Comparison of ENCODE assay signal across 22 cellular contexts in the genomic region with DNA sequence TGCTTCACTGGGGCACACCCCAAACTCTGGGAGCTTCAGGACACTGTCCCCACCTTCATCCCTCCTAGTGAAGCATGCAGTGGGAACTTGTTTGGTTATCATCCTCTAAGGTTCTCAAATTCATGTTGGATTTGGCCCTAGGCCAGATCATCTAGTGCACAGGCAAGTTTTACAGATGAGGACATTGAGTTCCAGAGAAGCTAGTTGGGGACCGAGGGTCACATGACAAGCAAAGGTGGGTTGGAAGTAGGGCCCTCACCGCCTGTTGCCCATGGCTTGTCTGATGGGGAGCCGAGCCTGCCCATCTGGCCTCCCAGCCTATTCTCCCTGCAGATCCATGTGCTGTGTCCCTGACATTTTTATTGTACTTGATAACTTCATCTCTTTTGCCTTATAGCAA. TPM values are rescaled to one million over a fixed set of nuclear protein-coding genes. Genes with fewer than 3 reads are reported as not detected.
A peak's percentile ranks its signal among the peaks of the same experiment; 100 is the strongest.
DNase-seq lines count a peak whose midpoint lies in the region; ATAC-seq and TF ChIP-seq lines count a peak whose summit lies in the region.
"Had no signal": no experiment of that assay in that cellular context is flagged by ENCODE, and none has a peak within 500 bp of the region (broad histone marks: within the 10 kb centered on the region; RNA-seq: fewer than 3 reads in every experiment).

No MANE protein-coding gene starts in this region.

- peaks cover 29% of the 10 kb centered on the region for H3K4me1 Mint-ChIP-seq in osteocyte (ENCODE audit: unreplicated experiment)
- H3K4me1 Mint-ChIP-seq in CD8-positive, alpha-beta T cell (ENCODE audit: low read depth): peaks cover 32% of the 10 kb centered on the region

- H2BK12ac ChIP-seq in trophoblast cell (ENCODE audit: low read length): no peak overlapping the region

- no peak overlapping the region for H4K91ac ChIP-seq in trophoblast cell (ENCODE audit: low read depth, low read length)

- H3K9me3 Mint-ChIP-seq in osteocyte (ENCODE audit: unreplicated experiment): no peaks in the 10 kb centered on the region
- no peaks in the 10 kb centered on the region for H3K9me3 Mint-ChIP-seq in CD8-positive, alpha-beta T cell
- H3K9me3 Mint-ChIP-seq: stimulated activated naive CD8-positive, alpha-beta T cell treated with anti-CD3 and anti-CD28 coated beads, Interleukin-15, amount 100 ng/mL, for 72 hours had no signal

- H3K9ac ChIP-seq in trophoblast cell (ENCODE audit: low read length): no peak overlapping the region
- H3K9ac ChIP-seq: KMS-11 had no signal

- no peak overlapping the region for H2BK5ac ChIP-seq in trophoblast cell (ENCODE audit: low read depth, low read length, poor library complexity)

- H3K4me1 ChIP-seq in HEK293 (ENCODE audit: control insufficient read depth, insufficient read depth, low read length) (peaks cover 18% of the 10 kb centered on the region), body of pancreas (peaks cover 27% of the 10 kb centered on the region), trophoblast cell (ENCODE audit: control insufficient read depth in 1 of 2, insufficient read depth in 2 of 2, low read length in 2 of 2) (peaks cover 7 to 13% of the 10 kb centered on the region in 2 experiments)
- peaks cover 15% of the 10 kb centered on the region for H3K4me1 ChIP-seq in CD8-positive, alpha-beta T cell (ENCODE audit: insufficient read depth, low read length)

- WGBS in body of pancreas, 2 donors: 70 to 74% methylated on average over 3 of the region's 3 CpGs
- WGBS in trophoblast cell (ENCODE audit: extremely low coverage, insufficient coverage, insufficient read length): no CpG with 5 or more reads among the region's 3 CpGs

- H4K12ac ChIP-seq in trophoblast cell (ENCODE audit: low read depth, low read length): no peak overlapping the region

- no peak overlapping the region for H3K4me3 Mint-ChIP-seq in osteocyte (ENCODE audit: unreplicated experiment)
- no peak overlapping the region for H3K4me3 Mint-ChIP-seq in CD8-positive, alpha-beta T cell
- H3K4me3 Mint-ChIP-seq: stimulated activated naive CD8-positive, alpha-beta T cell treated with anti-CD3 and anti-CD28 coated beads, Interleukin-15, amount 100 ng/mL, for 72 hours had no signal

- H3K36me3 Mint-ChIP-seq in osteocyte (ENCODE audit: unreplicated experiment): no peaks in the 10 kb centered on the region
- peaks cover 9% of the 10 kb centered on the region for H3K36me3 Mint-ChIP-seq in CD8-positive, alpha-beta T cell

- no peak overlapping the region for H3K18ac ChIP-seq in trophoblast cell (ENCODE audit: low read length)

- no peak for ATAC-seq in body of pancreas
- no peak for ATAC-seq in CD8-positive, alpha-beta T cell
- ATAC-seq: mucosa of descending colon; sciatic nerve; stimulated activated naive CD8-positive, alpha-beta T cell treated with anti-CD3 and anti-CD28 coated beads, Interleukin-15, amount 100 ng/mL, for 72 hours had no signal

- H3K4me2 ChIP-seq in trophoblast cell (ENCODE audit: low read length): no peak overlapping the region
- H3K4me2 ChIP-seq: KMS-11 had no signal

- peak; percentile 16 for DNase-seq in NCI-H748 (lab: John Stamatoyannopoulos, UW; ENCODE audit: unreplicated experiment)
- no peak for DNase-seq in NCI-H748 treated with DMSO at 0.1 percent for 48 hours (lab: John Stamatoyannopoulos, UW)
- peak in 3 of 4 donors; percentile 29 to 49 (median 49) for DNase-seq in body of pancreas
- DNase-seq in osteocyte (ENCODE audit: extremely low spot score, unreplicated experiment): peak; percentile 68
- no peak for DNase-seq in NCI-H1436 treated with DMSO at 0.1 percent for 48 hours (lab: John Stamatoyannopoulos, UW)
- DNase-seq in CD8-positive, alpha-beta T cell: no peak
- DNase-seq in trophoblast cell: no peak
- DNase-seq: ACHN; activated CD4-positive, alpha-beta T cell treated with anti-CD3 and anti-CD28 coated beads for 4 hours; activated naive CD4-positive, alpha-beta T cell treated with Interleukin-2 at 50 U/mL for 16 hours; foreskin melanocyte; GOT3; mucosa of descending colon; NCI-H1417 treated with DMSO at 0.1 percent for 48 hours; NCI-H524; stimulated activated naive CD8-positive, alpha-beta T cell treated with anti-CD3 and anti-CD28 coated beads, Interleukin-15, amount 100 ng/mL, for 72 hours; uterus had no signal

- no peak overlapping the region for H4K8ac ChIP-seq in trophoblast cell (ENCODE audit: low read depth, low read length)

- no peaks in the 10 kb centered on the region for H3K79me2 ChIP-seq in trophoblast cell (ENCODE audit: control insufficient read depth, insufficient read depth, low read length, poor library complexity)

- H3K27me3 Mint-ChIP-seq in osteocyte (ENCODE audit: unreplicated experiment): no peaks in the 10 kb centered on the region
- no peaks in the 10 kb centered on the region for H3K27me3 Mint-ChIP-seq in CD8-positive, alpha-beta T cell (ENCODE audit: low read depth)

- intact Hi-C loops in body of pancreas (cut with DNase I): no loop called here
- intact Hi-C loops in CD8-positive, alpha-beta T cell (cut with DNase I, micrococcal nuclease): loop anchor here (5.0 to 10.0 kb wide), 4 partner anchors 643 to 1659 kb away; a partner anchor contains a TSS

- H2BK120ac ChIP-seq in trophoblast cell (ENCODE audit: insufficient read depth, low read length, poor library complexity): no peak overlapping the region

- POLR2A ChIA-PET in HEK293 (lab: Yijun Ruan, JAX): interaction anchor here (0.6 kb wide), 1 partner anchor 39 kb away, joined by 3 read pairs; no protein-coding TSS in a partner anchor
- POLR2A ChIA-PET in CD8-positive, alpha-beta T cell (lab: Charles Lee): no interaction called here

- H2AK5ac ChIP-seq in trophoblast cell (ENCODE audit: low read length): no peak overlapping the region

- H2AFZ ChIP-seq in trophoblast cell (ENCODE audit: insufficient read depth, low read length, poor library complexity): no peak overlapping the region

- H3K9me3 ChIP-seq in HEK293 (ENCODE audit: control insufficient read depth, insufficient read depth, low read depth, low read length) (no peaks in the 10 kb centered on the region), body of pancreas (no peaks in the 10 kb centered on the region), trophoblast cell (ENCODE audit: insufficient read depth, low read depth, low read length) (no peaks in the 10 kb centered on the region)
- no peaks in the 10 kb centered on the region for H3K9me3 ChIP-seq in CD8-positive, alpha-beta T cell (ENCODE audit: low read length)
- H3K9me3 ChIP-seq: mucosa of descending colon, uterus had no signal

- H3K36me3 ChIP-seq in HEK293 (ENCODE audit: control insufficient read depth in 2 of 2, insufficient read depth in 1 of 2, low read length in 2 of 2) (no peaks in the 10 kb centered on the region), body of pancreas (replicated peaks in 1 of 2; ENCODE audit: insufficient read depth in 1 of 2, low read depth in 2 of 2) (no peaks in the 10 kb centered on the region), trophoblast cell (ENCODE audit: control insufficient read depth in 1 of 2, insufficient read depth in 2 of 2, low read length in 2 of 2) (no peaks in the 10 kb centered on the region)
- no peaks in the 10 kb centered on the region for H3K36me3 ChIP-seq in CD8-positive, alpha-beta T cell (ENCODE audit: insufficient read depth, low read length)
- H3K36me3 ChIP-seq: uterus had no signal

- CTCF ChIA-PET in HEK293 (lab: Yijun Ruan, JAX): interaction anchor here (0.9 kb wide), 1 partner anchor 28 kb away, joined by 3 read pairs; no protein-coding TSS in a partner anchor
- CTCF ChIA-PET in CD8-positive, alpha-beta T cell (lab: Charles Lee): interaction anchor here (1.5 to 1.6 kb wide), 2 partner anchors 11 to 125 kb away, joined by 3 to 5 read pairs; no protein-coding TSS in a partner anchor

- no peak for TF ChIP-seq POLR2A in body of pancreas (IDR thresholded peaks at IDR 0.05)

- H3K27ac Mint-ChIP-seq in osteocyte (ENCODE audit: unreplicated experiment): no peak overlapping the region
- no peak overlapping the region for H3K27ac Mint-ChIP-seq in CD8-positive, alpha-beta T cell
- H3K27ac Mint-ChIP-seq: stimulated activated naive CD8-positive, alpha-beta T cell treated with anti-CD3 and anti-CD28 coated beads, Interleukin-15, amount 100 ng/mL, for 72 hours had no signal

- H3K27me3 ChIP-seq in body of pancreas (no peaks in the 10 kb centered on the region), trophoblast cell (ENCODE audit: insufficient read depth, low read length) (peaks cover 9% of the 10 kb centered on the region)
- H3K27me3 ChIP-seq in CD8-positive, alpha-beta T cell (ENCODE audit: insufficient read depth, low read length): no peaks in the 10 kb centered on the region
- H3K27me3 ChIP-seq: uterus had no signal

- H3K14ac ChIP-seq in trophoblast cell (ENCODE audit: low read length): no peak overlapping the region

- TF ChIP-seq CTCF in HEK293 (tag by site-specific recombination; IDR thresholded peaks at IDR 0.05) (no peak), body of pancreas (IDR thresholded peaks at IDR 0.05) (no peak), osteocyte (IDR thresholded peaks at IDR 0.05) (no peak)
- no peak for TF ChIP-seq CTCF in CD8-positive, alpha-beta T cell (IDR thresholded peaks at IDR 0.05)

- H3K4ac ChIP-seq in trophoblast cell (ENCODE audit: low read depth, low read length): no peak overlapping the region

- no peak overlapping the region for H3K23ac ChIP-seq in trophoblast cell (ENCODE audit: low read length)

- H3K27ac ChIP-seq in HEK293 (ENCODE audit: extremely low read depth, low read depth, low read length) (no peak overlapping the region), body of pancreas (no peak overlapping the region), trophoblast cell (ENCODE audit: low read depth, low read length) (no peak overlapping the region)
- no peak overlapping the region for H3K27ac ChIP-seq in CD8-positive, alpha-beta T cell (ENCODE audit: low read depth, low read length)
- H3K27ac ChIP-seq: coronary artery, KMS-11, SK-N-MC, uterus had no signal

- H3K79me1 ChIP-seq in trophoblast cell (ENCODE audit: low read length): peaks cover 12% of the 10 kb centered on the region

- H3K4me3 ChIP-seq in HEK293 (ENCODE audit: low read depth, low read length) (no peak overlapping the region), body of pancreas (no peak overlapping the region), trophoblast cell (ENCODE audit: low read depth, low read length) (no peak overlapping the region)
- no peak overlapping the region for H3K4me3 ChIP-seq in CD8-positive, alpha-beta T cell (ENCODE audit: low read depth, low read length)
- H3K4me3 ChIP-seq: coronary artery, mucosa of descending colon, SK-N-MC, uterus had no signal

RNA-seq across cellular contexts. Expression of a gene that starts 2.8 kb away (rescaled TPM):
- 10 to 100 TPM in 1 of 2 donors, 1 to 10 TPM in 1; 7.3 to 20.8 TPM for total RNA-seq in body of pancreas
- total RNA-seq in osteocyte: 10.4 and 13.8 TPM in 2 replicates
- total RNA-seq in CD8-positive, alpha-beta T cell: 10 to 100 TPM; 21.0 to 26.7 TPM
- polyA plus RNA-seq in trophoblast cell (2013): 5.3 and 6.0 TPM in 2 replicates

RNA-seq across cellular contexts. Expression of a gene that starts 43.2 kb away (rescaled TPM):
- total RNA-seq in body of pancreas (10 to 100 TPM; 14.8 to 21.4 TPM), osteocyte (13.8 and 15.2 TPM in 2 replicates)
- 10 to 100 TPM; 11.1 to 11.6 TPM for total RNA-seq in CD8-positive, alpha-beta T cell
- 9.2 and 9.6 TPM in 2 replicates for polyA plus RNA-seq in trophoblast cell (2013)

Comparison
In these comparisons a context has a peak if more than half of its experiments do, and no peak if none do; other contexts are left out.
1. DNase-seq: peak in NCI-H748 (single experiment), body of pancreas (3 of 4) and osteocyte (single experiment); none in NCI-H748 treated with DMSO at 0.1 percent for 48 hours (single experiment), NCI-H1436 treated with DMSO at 0.1 percent for 48 hours (single experiment), CD8-positive, alpha-beta T cell (0 of 7) and trophoblast cell (0 of 2).